Comparison of ENCODE assay signal across 15 cellular contexts in genomic region chr15:80034633-80035032, GRCh38.
"Had no signal": no experiment of that assay in that cellular context is flagged by ENCODE, and none has a peak within 500 bp of the region (broad histone marks: within the 10 kb centered on the region; RNA-seq: fewer than 3 reads in every experiment).

No MANE protein-coding gene starts in this region.

- H3K9me3 ChIP-seq: ascending aorta, mucosa of descending colon, psoas muscle, thoracic aorta had no signal

- H3K27me3 Mint-ChIP-seq: activated CD4-positive, alpha-beta memory T cell treated with anti-CD3 and anti-CD28 coated beads, Interleukin-2, amount 10 ng/mL, durations not matched to agents 7 days and 5 days; naive thymus-derived CD8-positive, alpha-beta T cell; stimulated activated naive CD8-positive, alpha-beta T cell treated with anti-CD3 and anti-CD28 coated beads, Interleukin-15, amount 100 ng/mL, for 72 hours had no signal

- H3K4me1 ChIP-seq: ascending aorta, psoas muscle had no signal

- H3K4me3 ChIP-seq: ascending aorta, mucosa of descending colon, psoas muscle, thoracic aorta had no signal

- ATAC-seq: foreskin keratinocyte; left lobe of liver; mucosa of descending colon; naive thymus-derived CD8-positive, alpha-beta T cell; psoas muscle; stimulated activated naive CD8-positive, alpha-beta T cell treated with anti-CD3 and anti-CD28 coated beads, Interleukin-15, amount 100 ng/mL, for 72 hours had no signal

- H3K36me3 ChIP-seq: ascending aorta, thoracic aorta had no signal

- H3K4me3 Mint-ChIP-seq: activated CD4-positive, alpha-beta memory T cell treated with anti-CD3 and anti-CD28 coated beads, Interleukin-2, amount 10 ng/mL, durations not matched to agents 7 days and 5 days; naive thymus-derived CD8-positive, alpha-beta T cell; stimulated activated naive CD8-positive, alpha-beta T cell treated with anti-CD3 and anti-CD28 coated beads, Interleukin-15, amount 100 ng/mL, for 72 hours had no signal

- H3K27ac Mint-ChIP-seq: activated CD4-positive, alpha-beta memory T cell treated with anti-CD3 and anti-CD28 coated beads, Interleukin-2, amount 10 ng/mL, durations not matched to agents 7 days and 5 days; stimulated activated naive CD8-positive, alpha-beta T cell treated with anti-CD3 and anti-CD28 coated beads, Interleukin-15, amount 100 ng/mL, for 72 hours had no signal

- DNase-seq: activated CD4-positive, alpha-beta memory T cell treated with anti-CD3 and anti-CD28 coated beads, Interleukin-2, amount 10 ng/mL, durations not matched to agents 7 days and 5 days; activated CD4-positive, alpha-beta T cell treated with anti-CD3 and anti-CD28 coated beads for 1 hour; activated CD8-positive, alpha-beta memory T cell treated with anti-CD3 and anti-CD28 coated beads, Interleukin-2, amount 50 U/mL, for 4 hours; activated naive CD4-positive, alpha-beta T cell; foreskin keratinocyte; mammary epithelial cell; mucosa of descending colon; naive thymus-derived CD8-positive, alpha-beta T cell; occipital lobe; psoas muscle; stimulated activated CD4-positive, alpha-beta T cell treated with anti-CD3 and anti-CD28 coated beads, Interleukin-12 subunit alpha, Interleukin-12 subunit beta, amount 100 ng/mL, for 4 hours; stimulated activated naive CD8-positive, alpha-beta T cell treated with anti-CD3 and anti-CD28 coated beads, Interleukin-15, amount 100 ng/mL, for 72 hours had no signal

- H3K9me3 Mint-ChIP-seq: activated CD4-positive, alpha-beta memory T cell treated with anti-CD3 and anti-CD28 coated beads, Interleukin-2, amount 10 ng/mL, durations not matched to agents 7 days and 5 days; naive thymus-derived CD8-positive, alpha-beta T cell had no signal

- H3K27ac ChIP-seq: ascending aorta, foreskin keratinocyte, psoas muscle, thoracic aorta had no signal

- H3K27me3 ChIP-seq: ascending aorta, foreskin keratinocyte had no signal
